Comparison of ENCODE assay signal across 8 cellular contexts in the genomic region with DNA sequence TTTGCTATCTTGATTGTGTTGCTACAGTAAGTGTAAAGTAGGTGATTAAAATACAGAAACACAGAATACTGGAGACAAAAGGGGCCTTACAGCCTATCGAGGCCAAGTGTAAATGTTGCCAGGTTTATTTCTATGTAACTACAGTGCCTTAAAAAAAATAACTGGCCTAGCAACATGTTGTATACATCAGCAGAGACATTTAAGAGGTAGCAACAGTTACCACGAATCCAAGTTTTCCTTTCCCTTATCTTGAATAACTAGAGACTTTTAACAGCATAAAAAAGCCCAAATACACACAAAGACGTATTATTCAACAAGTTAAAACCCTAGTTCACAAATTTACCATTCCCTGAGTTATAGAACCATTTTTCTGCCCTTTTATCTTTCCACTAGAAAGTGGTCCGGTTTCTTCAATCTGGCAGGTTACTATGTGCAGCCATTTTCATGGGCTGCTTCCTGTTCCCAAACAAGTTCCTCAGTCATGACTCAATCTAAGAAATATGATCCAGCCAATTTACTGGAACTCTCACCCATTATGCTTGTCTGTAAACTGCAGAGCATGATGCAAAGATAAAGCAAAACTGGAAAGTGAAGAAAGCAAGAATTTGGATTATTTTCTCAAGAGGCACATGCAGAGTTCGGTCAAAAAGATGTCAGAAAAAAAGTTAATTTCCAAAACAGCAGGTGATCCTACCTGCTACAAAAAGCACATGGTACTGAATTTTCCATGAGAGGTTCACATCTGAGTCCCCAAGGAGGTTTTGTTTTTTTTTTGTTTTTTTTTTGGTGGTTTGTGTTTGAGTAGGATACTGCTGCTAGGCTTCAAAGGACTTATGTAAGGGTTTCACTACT. TPM values are rescaled to one million over a fixed set of nuclear protein-coding genes. Genes with fewer than 3 reads are reported as not detected.
DNase-seq lines count a peak whose midpoint lies in the region; ATAC-seq and TF ChIP-seq lines count a peak whose summit lies in the region.

No MANE protein-coding gene starts in this region.

- H3K9me3 ChIP-seq in MG63, result no peaks in the 10 kb centered on the region

- H3K27ac Mint-ChIP-seq in immature natural killer cell, result peak overlapping the region; percentile 95 to 100 (median 97)
- H3K27ac Mint-ChIP-seq in stimulated activated memory B cell treated with anti-CD40 and anti-IgM and Interleukin-4, amounts not matched to agents 10 μg/mL and 1 μg/mL and 100 μg/mL, for 72 hours, result peak overlapping the region; percentile 74

- H3K27me3 ChIP-seq in MG63, result no peaks in the 10 kb centered on the region

- peaks cover 87 to 95% of the 10 kb centered on the region in 2 donors for H3K4me1 Mint-ChIP-seq in immature natural killer cell
- H3K4me1 Mint-ChIP-seq in stimulated activated memory B cell treated with anti-CD40 and anti-IgM and Interleukin-4, amounts not matched to agents 10 μg/mL and 1 μg/mL and 100 μg/mL, for 72 hours, result peaks cover 85% of the 10 kb centered on the region

- no peaks in the 10 kb centered on the region for H3K9me3 Mint-ChIP-seq in immature natural killer cell
- no peaks in the 10 kb centered on the region for H3K9me3 Mint-ChIP-seq in stimulated activated memory B cell treated with anti-CD40 and anti-IgM and Interleukin-4, amounts not matched to agents 10 μg/mL and 1 μg/mL and 100 μg/mL, for 72 hours

- no peaks in the 10 kb centered on the region for H3K36me3 Mint-ChIP-seq in immature natural killer cell
- H3K36me3 Mint-ChIP-seq in stimulated activated memory B cell treated with anti-CD40 and anti-IgM and Interleukin-4, amounts not matched to agents 10 μg/mL and 1 μg/mL and 100 μg/mL, for 72 hours, result peaks cover 24% of the 10 kb centered on the region

- peak overlapping the region; percentile 14 for H3K4me3 ChIP-seq in MG63
- H3K4me3 ChIP-seq in astrocyte of the cerebellum (ENCODE audit: low read depth, low read length), result no peak overlapping the region

- TF ChIP-seq CTCF in astrocyte of the cerebellum (IDR thresholded peaks at IDR 0.05; ENCODE audit: low read depth, low read length, missing control alignments), result no peak

- H3K27me3 Mint-ChIP-seq in immature natural killer cell (ENCODE audit: low read depth in 3 of 3), result peaks cover 0 to 5% (median 0%) of the 10 kb centered on the region in 3 donors
- H3K27me3 Mint-ChIP-seq in stimulated activated memory B cell treated with anti-CD40 and anti-IgM and Interleukin-4, amounts not matched to agents 10 μg/mL and 1 μg/mL and 100 μg/mL, for 72 hours, result no peaks in the 10 kb centered on the region

- H3K4me3 Mint-ChIP-seq in immature natural killer cell, result peak overlapping the region; percentile 4 to 82 (median 20)
- H3K4me3 Mint-ChIP-seq in stimulated activated memory B cell treated with anti-CD40 and anti-IgM and Interleukin-4, amounts not matched to agents 10 μg/mL and 1 μg/mL and 100 μg/mL, for 72 hours, result no peak overlapping the region

- no peak for ATAC-seq in stimulated activated memory B cell treated with anti-CD40 and anti-IgM and Interleukin-4, amounts not matched to agents 10 μg/mL and 1 μg/mL and 100 μg/mL, for 72 hours
- ATAC-seq in GM21515 (IDR thresholded peaks at IDR 0.05; ENCODE audit: unreplicated experiment), result no peak

- peak; percentile 88 for DNase-seq in DMS53 (lab: John Stamatoyannopoulos, UW)
- DNase-seq in MG63, result no peak
- DNase-seq in astrocyte of the cerebellum (ENCODE audit: low read depth), result peak; percentile 88
- DNase-seq in immature natural killer cell, result no peak
- DNase-seq in hypothalamus (lab: John Stamatoyannopoulos, UW), result no peak
- no peak for DNase-seq in D341Med (ENCODE audit: low spot score)

- in situ Hi-C loops in astrocyte of the cerebellum (cut with HindIII; ENCODE audit: low sequenced_read_pairs), result no loop called here

- peaks cover 39% of the 10 kb centered on the region for H3K36me3 ChIP-seq in MG63

RNA-seq across cellular contexts. Expression of gene NFE2L2, which starts 22.2 kb away (rescaled TPM):
- 71.7 and 97.4 TPM in 2 replicates for total RNA-seq in MG63 (2014; rRNA removed; shearing (Covaris generic); ENCODE audit: low replicate concordance)
- polyA plus RNA-seq in immature natural killer cell, result 10 to 100 TPM; 36.9 to 50.2 (median 41.2) TPM

RNA-seq across cellular contexts. Expression of gene HNRNPA3, which starts 29.8 kb away (rescaled TPM):
- total RNA-seq in MG63 (2014; rRNA removed; shearing (Covaris generic); ENCODE audit: low replicate concordance), result 21.1 and 36.5 TPM in 2 replicates
- 10 to 100 TPM; 47.7 to 85.5 (median 49.7) TPM for polyA plus RNA-seq in immature natural killer cell

Comparison
In these comparisons a context has a peak if more than half of its experiments do, and no peak if none do; other contexts are left out.
1. DNase-seq: peak in DMS53 (single experiment) and astrocyte of the cerebellum (single experiment); none in MG63 (single experiment), immature natural killer cell (0 of 3), hypothalamus (0 of 51) and D341Med (single experiment).